1 cellular context compared by ENCODE assay signal in genomic region chr11:617248-617911, GRCh38.
TF ChIP-seq lines count a peak whose summit lies in the region.

No MANE protein-coding gene starts in this region.

TF ChIP-seq in K562, 482 proteins besides CTCF, POLR2A, EP300 and RAD21:
- TF ChIP-seq EZH2 (IDR thresholded peaks at IDR 0.05; ENCODE audit: borderline replicate concordance, low read depth, low read length) (no peak), PCBP1 (IDR thresholded peaks at IDR 0.05; ENCODE audit: low read depth, low read length, poor library complexity, severe bottlenecking) (peak; percentile 58), POLR2G (IDR thresholded peaks at IDR 0.05; ENCODE audit: low read depth, low read length) (peak; percentile 12)
